17 cellular contexts compared by ENCODE assay signal in the genomic region with DNA sequence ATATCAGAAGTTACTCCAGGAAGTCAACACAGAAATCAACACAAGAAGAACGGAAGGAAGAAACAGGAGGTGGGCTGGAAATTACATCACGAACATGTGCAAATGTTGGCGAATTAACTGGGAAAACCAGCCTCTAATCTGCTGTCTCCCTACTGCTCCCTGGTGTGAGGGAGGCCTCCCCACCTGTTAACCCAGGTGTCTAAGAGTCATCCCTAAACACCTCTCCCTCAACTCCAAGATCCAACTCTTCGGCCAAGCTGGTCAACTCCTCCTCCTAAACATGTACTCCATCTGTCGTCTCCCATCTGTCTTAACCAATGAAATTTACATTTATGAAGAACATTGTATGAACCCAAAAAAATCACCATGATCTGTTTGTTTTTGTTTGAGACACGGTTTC.
DNase-seq lines count a peak whose midpoint lies in the region; ATAC-seq and TF ChIP-seq lines count a peak whose summit lies in the region.
"Had no signal": no experiment of that assay in that cellular context is flagged by ENCODE, and none has a peak within 500 bp of the region (broad histone marks: within the 10 kb centered on the region; RNA-seq: fewer than 3 reads in every experiment).

No MANE protein-coding gene starts in this region.

- H3K36me3 Mint-ChIP-seq in WTC11 = peaks cover 6% of the 10 kb centered on the region
- H3K36me3 Mint-ChIP-seq in naive thymus-derived CD4-positive, alpha-beta T cell = peaks cover 0 to 3% (median 0%) of the 10 kb centered on the region in 5 donors
- H3K36me3 Mint-ChIP-seq: CD14-positive monocyte; CD4-positive, alpha-beta memory T cell had no signal

- DNase-seq in DMS 273 treated with DMSO at 0.1 percent for 48 hours (lab: John Stamatoyannopoulos, UW) (peak; percentile 51), NCI-H2171 treated with DMSO at 0.1 percent for 48 hours (lab: John Stamatoyannopoulos, UW) (peak; percentile 70), WTC11 (ENCODE audit: low spot score) (no peak), DMS53 (lab: John Stamatoyannopoulos, UW) (no peak), kidney tubule cell (ENCODE audit: low spot score) (no peak)
- DNase-seq in activated CD8-positive, alpha-beta memory T cell treated with anti-CD3 and anti-CD28 coated beads, Interleukin-2, amount 50 U/mL, for 4 hours = no peak
- no peak for DNase-seq in naive thymus-derived CD4-positive, alpha-beta T cell
- DNase-seq: 8988T; CD4-positive, alpha-beta memory T cell; GDM1; H7 had no signal

- no peak overlapping the region for H3K4me3 ChIP-seq in naive thymus-derived CD4-positive, alpha-beta T cell (ENCODE audit: low read length)
- H3K4me3 ChIP-seq: BLaER1, GM23338 had no signal

- ATAC-seq in WTC11 = no peak
- no peak for ATAC-seq in naive thymus-derived CD4-positive, alpha-beta T cell
- ATAC-seq: GM23338, HCT116, HepG2 had no signal

- no peak for TF ChIP-seq CTCF in WTC11 (IDR thresholded peaks at IDR 0.05)

- H3K4me1 Mint-ChIP-seq in WTC11 = peaks cover 6% of the 10 kb centered on the region
- no peaks in the 10 kb centered on the region for H3K4me1 Mint-ChIP-seq in naive thymus-derived CD4-positive, alpha-beta T cell
- H3K4me1 Mint-ChIP-seq: CD14-positive monocyte; CD4-positive, alpha-beta memory T cell had no signal

- no peak overlapping the region for H3K4me3 Mint-ChIP-seq in WTC11
- no peak overlapping the region for H3K4me3 Mint-ChIP-seq in naive thymus-derived CD4-positive, alpha-beta T cell
- H3K4me3 Mint-ChIP-seq: CD14-positive monocyte; CD4-positive, alpha-beta memory T cell; GM23338; IgD-negative memory B cell had no signal

- intact Hi-C loops in naive thymus-derived CD4-positive, alpha-beta T cell (cut with micrococcal nuclease) = no loop called here

- no peaks in the 10 kb centered on the region for H3K27me3 Mint-ChIP-seq in WTC11 (ENCODE audit: low read depth)
- H3K27me3 Mint-ChIP-seq in naive thymus-derived CD4-positive, alpha-beta T cell = peaks cover 0 to 6% (median 0%) of the 10 kb centered on the region in 5 donors
- H3K27me3 Mint-ChIP-seq: CD4-positive, alpha-beta memory T cell; IgD-negative memory B cell had no signal

- H3K9me3 Mint-ChIP-seq in WTC11 = no peaks in the 10 kb centered on the region
- H3K9me3 Mint-ChIP-seq in naive thymus-derived CD4-positive, alpha-beta T cell = peaks cover 4 to 29% (median 7%) of the 10 kb centered on the region in 11 donors
- H3K9me3 Mint-ChIP-seq: GM23338, IgD-negative memory B cell had no signal

- CTCF ChIA-PET in WTC11 (lab: Charles Lee) = no interaction called here
- CTCF ChIA-PET in naive thymus-derived CD4-positive, alpha-beta T cell (lab: Charles Lee) = no interaction called here

- no peak overlapping the region for H3K27ac ChIP-seq in naive thymus-derived CD4-positive, alpha-beta T cell (ENCODE audit: low read depth, low read length)
- H3K27ac ChIP-seq: BLaER1 had no signal

- H3K4me1 ChIP-seq in naive thymus-derived CD4-positive, alpha-beta T cell (ENCODE audit: control insufficient read depth in 2 of 2, insufficient read depth in 2 of 2, low read length in 2 of 2) = no peaks in the 10 kb centered on the region

- POLR2A ChIA-PET in WTC11 (lab: Charles Lee) = no interaction called here
- POLR2A ChIA-PET in naive thymus-derived CD4-positive, alpha-beta T cell (lab: Charles Lee) = no interaction called here

- H3K36me3 ChIP-seq in naive thymus-derived CD4-positive, alpha-beta T cell (ENCODE audit: control insufficient read depth in 2 of 3, insufficient read depth in 3 of 3, low read length in 3 of 3) = no peaks in the 10 kb centered on the region
- H3K36me3 ChIP-seq: BLaER1 had no signal

- no peaks in the 10 kb centered on the region for H3K27me3 ChIP-seq in naive thymus-derived CD4-positive, alpha-beta T cell (ENCODE audit: control insufficient read depth in 2 of 2, insufficient read depth in 2 of 2, low read length in 2 of 2)
- H3K27me3 ChIP-seq: BLaER1 had no signal

- H3K27ac Mint-ChIP-seq in WTC11 = peak overlapping the region; percentile 47; the same call in 1 of the 2 replicates
- H3K27ac Mint-ChIP-seq in naive thymus-derived CD4-positive, alpha-beta T cell = no peak overlapping the region
- H3K27ac Mint-ChIP-seq: CD14-positive monocyte; CD4-positive, alpha-beta memory T cell; GM23338; IgD-negative memory B cell had no signal

- no peaks in the 10 kb centered on the region for H3K9me3 ChIP-seq in naive thymus-derived CD4-positive, alpha-beta T cell (ENCODE audit: control insufficient read depth in 2 of 3, low read length in 3 of 3)
- H3K9me3 ChIP-seq: BLaER1 had no signal

TF ChIP-seq in WTC11, 78 proteins besides CTCF, POLR2A, EP300 and RAD21:
- TF ChIP-seq FOXJ3 (CRISPR knock-in tag; IDR thresholded peaks at IDR 0.05; ENCODE audit: borderline replicate concordance) = no peak
- TF ChIP-seq TP53 (CRISPR knock-in tag; IDR thresholded peaks at IDR 0.05) = no peak
- TF ChIP-seq TCF7 (CRISPR knock-in tag; IDR thresholded peaks at IDR 0.05; ENCODE audit: low read depth) = no peak
- TF ChIP-seq, protein P1, sequence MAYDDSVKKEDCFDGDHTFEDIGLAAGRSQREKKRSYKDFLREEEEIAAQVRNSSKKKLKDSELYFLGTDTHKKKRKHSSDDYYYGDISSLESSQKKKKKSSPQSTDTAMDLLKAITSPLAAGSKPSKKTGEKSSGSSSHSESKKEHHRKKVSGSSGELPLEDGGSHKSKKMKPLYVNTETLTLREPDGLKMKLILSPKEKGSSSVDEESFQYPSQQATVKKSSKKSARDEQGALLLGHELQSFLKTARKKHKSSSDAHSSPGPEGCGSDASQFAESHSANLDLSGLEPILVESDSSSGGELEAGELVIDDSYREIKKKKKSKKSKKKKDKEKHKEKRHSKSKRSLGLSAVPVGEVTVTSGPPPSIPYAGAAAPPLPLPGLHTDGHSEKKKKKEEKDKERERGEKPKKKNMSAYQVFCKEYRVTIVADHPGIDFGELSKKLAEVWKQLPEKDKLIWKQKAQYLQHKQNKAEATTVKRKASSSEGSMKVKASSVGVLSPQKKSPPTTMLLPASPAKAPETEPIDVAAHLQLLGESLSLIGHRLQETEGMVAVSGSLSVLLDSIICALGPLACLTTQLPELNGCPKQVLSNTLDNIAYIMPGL (CRISPR knock-in tag; IDR thresholded peaks at IDR 0.05) = no peak
- TF ChIP-seq, protein P2, sequence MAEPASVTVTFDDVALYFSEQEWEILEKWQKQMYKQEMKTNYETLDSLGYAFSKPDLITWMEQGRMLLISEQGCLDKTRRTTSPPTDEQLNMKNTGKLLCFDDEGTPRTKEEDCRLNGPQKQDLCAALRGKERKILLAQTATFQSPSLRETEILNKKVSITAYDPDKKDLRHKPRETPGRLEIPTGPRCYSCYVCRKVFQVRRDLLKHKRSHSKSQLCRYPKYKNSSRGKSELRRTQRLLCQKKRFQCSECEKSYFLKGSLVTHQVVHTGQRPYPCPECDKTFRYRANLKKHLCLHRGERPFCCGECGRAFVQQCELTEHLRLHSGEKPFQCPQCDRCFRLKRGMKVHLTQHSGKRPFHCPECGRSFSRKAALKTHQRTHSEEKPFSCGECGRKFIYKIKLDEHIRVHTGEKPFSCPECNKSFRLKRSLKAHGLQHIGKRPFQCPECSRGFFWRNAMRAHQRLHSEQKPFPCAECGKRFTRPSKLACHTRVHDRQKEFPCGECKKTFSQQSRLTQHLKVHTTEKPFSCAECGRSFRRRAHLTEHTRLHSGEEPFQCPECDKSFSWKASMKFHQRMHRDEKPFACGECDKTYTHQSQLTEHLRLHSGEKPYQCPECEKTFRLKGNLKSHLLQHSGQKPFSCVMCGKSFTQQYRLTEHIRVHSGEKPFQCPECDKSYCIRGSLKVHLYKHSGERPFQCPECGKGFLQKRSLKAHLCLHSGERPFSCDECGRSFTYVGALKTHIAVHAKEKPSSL (CRISPR knock-in tag; conservative IDR thresholded peaks at IDR 0.05) = no peak
- TF ChIP-seq, protein P3, sequence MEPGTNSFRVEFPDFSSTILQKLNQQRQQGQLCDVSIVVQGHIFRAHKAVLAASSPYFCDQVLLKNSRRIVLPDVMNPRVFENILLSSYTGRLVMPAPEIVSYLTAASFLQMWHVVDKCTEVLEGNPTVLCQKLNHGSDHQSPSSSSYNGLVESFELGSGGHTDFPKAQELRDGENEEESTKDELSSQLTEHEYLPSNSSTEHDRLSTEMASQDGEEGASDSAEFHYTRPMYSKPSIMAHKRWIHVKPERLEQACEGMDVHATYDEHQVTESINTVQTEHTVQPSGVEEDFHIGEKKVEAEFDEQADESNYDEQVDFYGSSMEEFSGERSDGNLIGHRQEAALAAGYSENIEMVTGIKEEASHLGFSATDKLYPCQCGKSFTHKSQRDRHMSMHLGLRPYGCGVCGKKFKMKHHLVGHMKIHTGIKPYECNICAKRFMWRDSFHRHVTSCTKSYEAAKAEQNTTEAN (CRISPR knock-in tag; IDR thresholded peaks at IDR 0.05) = no peak
- TF ChIP-seq, protein P4, sequence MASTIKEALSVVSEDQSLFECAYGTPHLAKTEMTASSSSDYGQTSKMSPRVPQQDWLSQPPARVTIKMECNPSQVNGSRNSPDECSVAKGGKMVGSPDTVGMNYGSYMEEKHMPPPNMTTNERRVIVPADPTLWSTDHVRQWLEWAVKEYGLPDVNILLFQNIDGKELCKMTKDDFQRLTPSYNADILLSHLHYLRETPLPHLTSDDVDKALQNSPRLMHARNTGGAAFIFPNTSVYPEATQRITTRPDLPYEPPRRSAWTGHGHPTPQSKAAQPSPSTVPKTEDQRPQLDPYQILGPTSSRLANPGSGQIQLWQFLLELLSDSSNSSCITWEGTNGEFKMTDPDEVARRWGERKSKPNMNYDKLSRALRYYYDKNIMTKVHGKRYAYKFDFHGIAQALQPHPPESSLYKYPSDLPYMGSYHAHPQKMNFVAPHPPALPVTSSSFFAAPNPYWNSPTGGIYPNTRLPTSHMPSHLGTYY (CRISPR knock-in tag; IDR thresholded peaks at IDR 0.05) = no peak
- no peak for TF ChIP-seq NFATC4 (CRISPR knock-in tag; IDR thresholded peaks at IDR 0.05)
- TF ChIP-seq ZBTB21 (CRISPR knock-in tag; IDR thresholded peaks at IDR 0.05; ENCODE audit: borderline replicate concordance) = no peak
- no peak for TF ChIP-seq GRHL2 (CRISPR knock-in tag; IDR thresholded peaks at IDR 0.05; ENCODE audit: insufficient replicate concordance, severe bottlenecking)
- TF ChIP-seq MXD4 (CRISPR knock-in tag; IDR thresholded peaks at IDR 0.05; ENCODE audit: borderline replicate concordance) = no peak

Comparison
In these comparisons a context has a peak if more than half of its experiments do, and no peak if none do; other contexts are left out.
1. DNase-seq: peak in DMS 273 treated with DMSO at 0.1 percent for 48 hours (single experiment) and NCI-H2171 treated with DMSO at 0.1 percent for 48 hours (single experiment); none in WTC11 (single experiment), DMS53 (single experiment), activated CD8-positive, alpha-beta memory T cell treated with anti-CD3 and anti-CD28 coated beads, Interleukin-2, amount 50 U/mL, for 4 hours (single experiment), naive thymus-derived CD4-positive, alpha-beta T cell (0 of 9) and kidney tubule cell (single experiment).